Comparison of ENCODE assay signal across 13 cellular contexts in genomic region chr14:32710351-32711102, GRCh38.
DNase-seq lines count a peak whose midpoint lies in the region; ATAC-seq and TF ChIP-seq lines count a peak whose summit lies in the region.
"Had no signal": no experiment of that assay in that cellular context is flagged by ENCODE, and none has a peak within 500 bp of the region (broad histone marks: within the 10 kb centered on the region; RNA-seq: fewer than 3 reads in every experiment).

No MANE protein-coding gene starts in this region.

- ATAC-seq in right cardiac atrium: peak; percentile 43 to 56
- ATAC-seq in GM18517 (IDR thresholded peaks at IDR 0.05; ENCODE audit: unreplicated experiment): no peak
- ATAC-seq: activated CD8-positive, alpha-beta memory T cell treated with anti-CD3 and anti-CD28 coated beads, Interleukin-2, amount 10 ng/mL, durations not matched to agents 7 days and 5 days; naive thymus-derived CD4-positive, alpha-beta T cell had no signal

- TF ChIP-seq POLR2A in Peyer's patch (IDR thresholded peaks at IDR 0.05): no peak

- H3K9ac ChIP-seq in skeletal muscle tissue (ENCODE audit: low read depth in 1 of 3, low read length in 3 of 3): no peak overlapping the region

- H3K27ac ChIP-seq in angular gyrus (ENCODE audit: low read depth, low read length) (peak overlapping the region; percentile 72), right cardiac atrium (ENCODE audit: low read length) (peak overlapping the region; percentile 37), skeletal muscle tissue (ENCODE audit: low read depth, low read length) (no peak overlapping the region), Peyer's patch (peak overlapping the region in 1 of 4 donors; percentile 46)
- H3K27ac ChIP-seq: VCaP had no signal

- H3K9me3 ChIP-seq in right cardiac atrium (ENCODE audit: control insufficient read depth, low read length) (no peaks in the 10 kb centered on the region), skeletal muscle tissue (ENCODE audit: control insufficient read depth in 3 of 3, low read length in 3 of 3) (no peaks in the 10 kb centered on the region), Peyer's patch (no peaks in the 10 kb centered on the region)

- 52% methylated on average over 11 of the region's 11 CpGs for WGBS in right cardiac atrium

- H3K4me1 ChIP-seq in right cardiac atrium (ENCODE audit: control insufficient read depth, insufficient read depth, low read length) (peaks cover 2% of the 10 kb centered on the region), skeletal muscle tissue (ENCODE audit: control insufficient read depth in 3 of 3, insufficient read depth in 3 of 3, low read length in 3 of 3) (peaks cover 2 to 13% (median 7%) of the 10 kb centered on the region in 3 donors), Peyer's patch (peaks cover 0 to 7% (median 0%) of the 10 kb centered on the region in 4 donors)

- peak overlapping the region; percentile 40 for H3K4me3 ChIP-seq in right cardiac atrium (ENCODE audit: low read length)
- peak overlapping the region in 2 of 3 donors; percentile 3 to 34 for H3K4me3 ChIP-seq in skeletal muscle tissue (ENCODE audit: low read length in 3 of 3)
- no peak overlapping the region for H3K4me3 ChIP-seq in Peyer's patch

- no peaks in the 10 kb centered on the region for H3K27me3 ChIP-seq in right cardiac atrium (ENCODE audit: control insufficient read depth, insufficient read depth)
- H3K27me3 ChIP-seq in skeletal muscle tissue (ENCODE audit: control insufficient read depth in 3 of 3, insufficient read depth in 3 of 3, low read length in 3 of 3): no peaks in the 10 kb centered on the region
- no peaks in the 10 kb centered on the region for H3K27me3 ChIP-seq in Peyer's patch

- intact Hi-C loops in right cardiac atrium (cut with DNase I): loop anchor here in 2 of 4 donors (5.0 to 10.0 kb wide), 2 partner anchors 117 to 136 kb away; no protein-coding TSS in a partner anchor

- DNase-seq in M059J (ENCODE audit: low read depth) (peak; percentile 63), right cardiac atrium (no peak), Peyer's patch (no peak), activated gamma-delta T cell (lab: John Stamatoyannopoulos, UW) (no peak)
- DNase-seq in activated CD8-positive, alpha-beta memory T cell treated with anti-CD3 and anti-CD28 coated beads, Interleukin-2, amount 50 U/mL, for 4 hours: no peak
- DNase-seq: activated CD8-positive, alpha-beta memory T cell treated with anti-CD3 and anti-CD28 coated beads, Interleukin-2, amount 10 ng/mL, durations not matched to agents 7 days and 5 days; CD4-positive, alpha-beta T cell; naive thymus-derived CD4-positive, alpha-beta T cell; NCI-H1436 treated with DMSO at 0.1 percent for 48 hours had no signal

- no peaks in the 10 kb centered on the region for H3K36me3 ChIP-seq in skeletal muscle tissue (ENCODE audit: control insufficient read depth in 3 of 3, insufficient read depth in 3 of 3, low read length in 3 of 3)
- H3K36me3 ChIP-seq in Peyer's patch: no peaks in the 10 kb centered on the region

- TF ChIP-seq CTCF in Peyer's patch (IDR thresholded peaks at IDR 0.05): no peak

Comparison
In these comparisons a context has a peak if more than half of its experiments do, and no peak if none do; other contexts are left out.
1. H3K4me3 ChIP-seq: peak in right cardiac atrium (single experiment) and skeletal muscle tissue (2 of 3); none in Peyer's patch (0 of 4).